In the genomic region with DNA sequence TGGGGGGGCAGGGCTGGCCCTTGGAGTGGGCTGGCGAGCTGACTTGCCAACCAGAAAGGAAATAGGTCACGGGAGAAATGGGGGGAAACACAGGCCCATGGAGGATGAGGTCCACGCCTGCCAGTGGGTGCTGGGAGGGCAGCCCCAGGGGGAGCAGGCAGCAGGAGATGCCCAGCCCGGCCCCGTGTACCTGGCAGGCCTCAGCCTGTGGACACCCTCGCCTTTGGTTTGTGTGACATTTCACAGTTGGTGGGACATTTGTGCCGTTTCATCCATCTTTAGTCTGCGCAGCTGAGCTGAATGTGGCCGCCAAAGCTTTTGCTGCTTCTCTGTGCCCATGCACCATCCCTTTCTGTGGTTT, we compare ENCODE assay signal across 13 cellular contexts.
A peak's percentile ranks its signal among the peaks of the same experiment; 100 is the strongest.
DNase-seq lines count a peak whose midpoint lies in the region; ATAC-seq and TF ChIP-seq lines count a peak whose summit lies in the region.
"Had no signal": no experiment of that assay in that cellular context is flagged by ENCODE, and none has a peak within 500 bp of the region (broad histone marks: within the 10 kb centered on the region; RNA-seq: fewer than 3 reads in every experiment).

No MANE protein-coding gene starts in this region.

- no peak for TF ChIP-seq POLR2A in spleen (IDR thresholded peaks at IDR 0.05)

- no peaks in the 10 kb centered on the region for H3K27me3 Mint-ChIP-seq in T-cell

- intact Hi-C loops in spleen (cut with DNase I; ENCODE audit: low total_unique reads) (no loop called here), dorsolateral prefrontal cortex (cut with DNase I) (no loop called here)

- H3K4me3 Mint-ChIP-seq in T-cell, result peak overlapping the region in 1 of 3 donors; percentile 57
- H3K4me3 Mint-ChIP-seq: activated naive CD4-positive, alpha-beta T cell treated with anti-CD3 and anti-CD28 coated beads for 36 hours; neural crest cell had no signal

- POLR2A ChIA-PET in T-cell (lab: Charles Lee), result no interaction called here

- CTCF ChIA-PET in T-cell (lab: Charles Lee), result no interaction called here

- H3K9me3 ChIP-seq in spleen, result no peaks in the 10 kb centered on the region
- H3K9me3 ChIP-seq: HAP-1, left ventricle myocardium inferior had no signal

- H3K4me1 Mint-ChIP-seq in T-cell, result peaks cover 44 to 65% (median 61%) of the 10 kb centered on the region in 3 donors

- peaks cover 3 to 52% (median 35%) of the 10 kb centered on the region in 6 donors for H3K4me1 ChIP-seq in spleen
- H3K4me1 ChIP-seq: HAP-1 had no signal

- peak overlapping the region in 1 of 8 donors; percentile 20 for H3K4me3 ChIP-seq in spleen
- H3K4me3 ChIP-seq in dorsolateral prefrontal cortex, result no peak overlapping the region
- H3K4me3 ChIP-seq: HAP-1, left ventricle myocardium inferior had no signal

- no peaks in the 10 kb centered on the region for H3K27me3 ChIP-seq in spleen (replicated peaks in 1 of 7)
- H3K27me3 ChIP-seq in dorsolateral prefrontal cortex, result no peaks in the 10 kb centered on the region

- H3K27ac ChIP-seq in spleen, result peak overlapping the region; percentile 57 to 89 (median 80)
- peak overlapping the region in 3 of 59 donors; percentile 21 to 23 (median 21) for H3K27ac ChIP-seq in dorsolateral prefrontal cortex
- H3K27ac ChIP-seq: left ventricle myocardium inferior had no signal

- no peak for DNase-seq in T-cell
- no peak for DNase-seq in spleen
- DNase-seq in dorsolateral prefrontal cortex, result no peak
- DNase-seq in NCI-H1436 treated with DMSO at 0.1 percent for 48 hours (lab: John Stamatoyannopoulos, UW), result no peak
- no peak for DNase-seq in RKO (ENCODE audit: low spot score)
- DNase-seq: activated naive CD4-positive, alpha-beta T cell treated with anti-CD3 and anti-CD28 coated beads for 36 hours; left ventricle myocardium inferior; T-helper 9 cell had no signal

- ATAC-seq in GM18867 (IDR thresholded peaks at IDR 0.05; ENCODE audit: unreplicated experiment) (peak; percentile 35), HG02852 (IDR thresholded peaks at IDR 0.05; ENCODE audit: unreplicated experiment) (peak; percentile 5), T-cell (replicated peaks in 1 of 4) (peak in 1 of 4 experiments; percentile 12), HG03521 (IDR thresholded peaks at IDR 0.05; ENCODE audit: unreplicated experiment) (no peak)

- no peaks in the 10 kb centered on the region for H3K9me3 Mint-ChIP-seq in T-cell

- H3K27ac Mint-ChIP-seq in T-cell, result peak overlapping the region; percentile 88 to 92

- peaks cover 41% of the 10 kb centered on the region for H3K36me3 Mint-ChIP-seq in T-cell

- TF ChIP-seq CTCF in spleen (IDR thresholded peaks at IDR 0.05 in 8 of 11, conservative IDR thresholded peaks at IDR 0.05 in 3 of 11) (no peak), dorsolateral prefrontal cortex (IDR thresholded peaks at IDR 0.05 in 54 of 56, conservative IDR thresholded peaks at IDR 0.05 in 2 of 56; ENCODE audit: low read depth in 1 of 56, partially characterized antibody in 56 of 56) (no peak)

- peaks cover 0 to 20% (median 0%) of the 10 kb centered on the region in 6 donors for H3K36me3 ChIP-seq in spleen
- H3K36me3 ChIP-seq: HAP-1 had no signal

- WGBS in spleen, 5 donors, result 52 to 74% (median 64%) methylated on average over 9 of the region's 9 CpGs
